In genomic region chr11:34651551-34651950, GRCh38 we compare ENCODE assay signal across 18 cellular contexts. TPM values are rescaled to one million over a fixed set of nuclear protein-coding genes. Genes with fewer than 3 reads are reported as not detected.
DNase-seq lines count a peak whose midpoint lies in the region; ATAC-seq and TF ChIP-seq lines count a peak whose summit lies in the region.
"Had no signal": no experiment of that assay in that cellular context is flagged by ENCODE, and none has a peak within 500 bp of the region (broad histone marks: within the 10 kb centered on the region; RNA-seq: fewer than 3 reads in every experiment).

No MANE protein-coding gene starts in this region.

- H3K36me3 ChIP-seq in IMR-90 (ENCODE audit: control insufficient read depth, insufficient read depth, low read length) (no peaks in the 10 kb centered on the region), mesenchymal stem cell (ENCODE audit: control insufficient read depth in 1 of 2, insufficient read depth in 2 of 2, low read depth in 1 of 2, low read length in 2 of 2) (no peaks in the 10 kb centered on the region), SJCRH30 (no peaks in the 10 kb centered on the region)
- H3K36me3 ChIP-seq: heart left ventricle, thoracic aorta had no signal

- H2BK120ac ChIP-seq in IMR-90 (ENCODE audit: low read depth, low read length), result peak overlapping the region; percentile 38; the same call in 1 of the 2 replicates
- H2BK120ac ChIP-seq in mesenchymal stem cell (ENCODE audit: low read depth, low read length), result no peak overlapping the region

- H3K27me3 Mint-ChIP-seq in activated B cell treated with CpG ODN at 0.5 μM for 24 hours, result no peaks in the 10 kb centered on the region

- H2AK5ac ChIP-seq in IMR-90 (ENCODE audit: low read depth, low read length) (peak overlapping the region; percentile 5), mesenchymal stem cell (ENCODE audit: low read length, severe bottlenecking) (no peak overlapping the region)

- POLR2A ChIA-PET in IMR-90 (lab: Charles Lee; ENCODE audit: unreplicated experiment) (no interaction called here), activated B cell treated with CpG ODN at 0.5 μM for 24 hours (lab: Charles Lee) (interaction anchor here (1.4 to 5.3 kb wide), 5 partner anchors 9 to 65 kb away, joined by 3 to 38 read pairs (median 30); no protein-coding TSS in a partner anchor)

- intact Hi-C loops in IMR-90 (cut with micrococcal nuclease), result no loop called here
- intact Hi-C loops in activated B cell treated with CpG ODN at 0.5 μM for 24 hours (cut with micrococcal nuclease), result loop anchor here (5.0 kb wide), 2 partner anchors 266 to 391 kb away; partner anchors contain the start of genes APIP and PDHX

- H3K27ac Mint-ChIP-seq in activated B cell treated with CpG ODN at 0.5 μM for 24 hours, result peak overlapping the region; percentile 80

- H3K9me1 ChIP-seq in IMR-90 (ENCODE audit: insufficient read depth, low read length), result peaks cover 20% of the 10 kb centered on the region

- no peaks in the 10 kb centered on the region for H4K20me1 ChIP-seq in IMR-90 (ENCODE audit: insufficient read depth, low read length)

- TF ChIP-seq POLR2A in IMR-90 (IDR thresholded peaks at IDR 0.05; ENCODE audit: low read depth, low read length), result no peak

- no peak overlapping the region for H3K27ac ChIP-seq in IMR-90 (ENCODE audit: insufficient read depth, low read length)
- no peak overlapping the region for H3K27ac ChIP-seq in mesenchymal stem cell (ENCODE audit: low read length, poor library complexity, severe bottlenecking)
- no peak overlapping the region for H3K27ac ChIP-seq in SJCRH30
- H3K27ac ChIP-seq: heart left ventricle, SK-N-MC, thoracic aorta had no signal

- H4K5ac ChIP-seq in IMR-90 (ENCODE audit: low read depth, low read length), result no peak overlapping the region

- H3K79me1 ChIP-seq in IMR-90 (ENCODE audit: low read depth in 1 of 2, low read length in 2 of 2), result no peaks in the 10 kb centered on the region
- H3K79me1 ChIP-seq in mesenchymal stem cell (replicated peaks; ENCODE audit: low read length, poor library complexity, severe bottlenecking), result no peaks in the 10 kb centered on the region

- no peaks in the 10 kb centered on the region for H3K27me3 ChIP-seq in IMR-90 (ENCODE audit: control insufficient read depth, insufficient read depth, low read length)
- H3K27me3 ChIP-seq in mesenchymal stem cell (ENCODE audit: control insufficient read depth in 1 of 2, insufficient read depth in 1 of 2, low read length in 2 of 2), result no peaks in the 10 kb centered on the region
- no peaks in the 10 kb centered on the region for H3K27me3 ChIP-seq in SJCRH30
- H3K27me3 ChIP-seq: heart left ventricle had no signal

- dilution Hi-C loops in IMR-90 (cut with HindIII; ENCODE audit: low sequenced_read_pairs, unreplicated experiment), result no loop called here

- peak overlapping the region; percentile 22 for H3K4me3 Mint-ChIP-seq in activated B cell treated with CpG ODN at 0.5 μM for 24 hours

- no peak overlapping the region for H3K4me3 ChIP-seq in IMR-90 (ENCODE audit: insufficient read depth, low read depth, low read length)
- H3K4me3 ChIP-seq in mesenchymal stem cell (ENCODE audit: insufficient read depth in 1 of 2, low read depth in 1 of 2, low read length in 2 of 2), result no peak overlapping the region
- H3K4me3 ChIP-seq in SJCRH30, result no peak overlapping the region
- H3K4me3 ChIP-seq: heart left ventricle, SK-N-MC, thoracic aorta had no signal

- no peak overlapping the region for H2AFZ ChIP-seq in IMR-90 (replicated peaks; ENCODE audit: low read length, poor library complexity)
- H2AFZ ChIP-seq in mesenchymal stem cell (ENCODE audit: low read depth, low read length), result no peak overlapping the region

- H3K4me2 ChIP-seq in IMR-90 (ENCODE audit: low read depth, low read length), result no peak overlapping the region
- no peak overlapping the region for H3K4me2 ChIP-seq in mesenchymal stem cell (ENCODE audit: low read length, poor library complexity, severe bottlenecking)

- H3K23ac ChIP-seq in IMR-90 (ENCODE audit: low read depth, low read length) (no peak overlapping the region), mesenchymal stem cell (ENCODE audit: low read length in 2 of 2) (no peak overlapping the region)

- H3K36me3 Mint-ChIP-seq in activated B cell treated with CpG ODN at 0.5 μM for 24 hours (ENCODE audit: low read depth), result no peaks in the 10 kb centered on the region

- ATAC-seq in IMR-90 (ENCODE audit: low read depth), result no peak
- no peak for ATAC-seq in activated B cell treated with CpG ODN at 0.5 μM for 24 hours (ENCODE audit: low read depth)
- ATAC-seq in GM18909 (IDR thresholded peaks at IDR 0.05; ENCODE audit: poor library complexity, unreplicated experiment), result no peak
- ATAC-seq: heart left ventricle had no signal

- H2BK15ac ChIP-seq in IMR-90 (ENCODE audit: low read depth, low read length) (peak overlapping the region; percentile 64; the same call in 1 of the 3 replicates), mesenchymal stem cell (ENCODE audit: low read depth, poor library complexity, severe bottlenecking) (no peak overlapping the region)

- H2BK20ac ChIP-seq in IMR-90 (ENCODE audit: low read depth, low read length), result peak overlapping the region; percentile 38; the same call in 1 of the 2 replicates

- no peak overlapping the region for H3K56ac ChIP-seq in IMR-90 (ENCODE audit: extremely low read depth, insufficient read depth, low read length)

- WGBS in IMR-90 (ENCODE audit: extremely low coverage in 2 of 2, insufficient read length in 1 of 2), 2 experiments, result no CpG with 5 or more reads among the region's 3 CpGs
- WGBS in mesenchymal stem cell, result 100% methylated on average over 2 of the region's 3 CpGs

- H3K4ac ChIP-seq in IMR-90 (ENCODE audit: low read depth, low read length), result peak overlapping the region; percentile 6; the same call in 1 of the 2 replicates
- no peak overlapping the region for H3K4ac ChIP-seq in mesenchymal stem cell (ENCODE audit: low read depth in 1 of 2, low read length in 2 of 2)

- no peak overlapping the region for H2AK9ac ChIP-seq in IMR-90 (replicated peaks; ENCODE audit: low read depth, low read length, poor library complexity)

- in situ Hi-C loops in IMR-90 (cut with MboI; ENCODE audit: low sequenced_read_pairs), result no loop called here

- no peak for TF ChIP-seq CTCF in IMR-90 (conservative IDR thresholded peaks at IDR 0.05; ENCODE audit: low read depth, low read length)
- no peak for TF ChIP-seq CTCF in activated B cell treated with CpG ODN at 0.5 μM for 24 hours (IDR thresholded peaks at IDR 0.05)

- 0 out of 2 replicates have a peak overlapping the region, but pooled peaks have one; percentile 3 for H3K14ac ChIP-seq in IMR-90 (replicated peaks; ENCODE audit: low read depth, low read length)
- H3K14ac ChIP-seq in mesenchymal stem cell (ENCODE audit: low read length in 2 of 2), result no peak overlapping the region

- peak; percentile 28 for DNase-seq in CD1c-positive myeloid dendritic cell (ENCODE audit: extremely low spot score)
- DNase-seq in IMR-90, result peak; percentile 28
- no peak for DNase-seq in activated B cell treated with CpG ODN at 0.5 μM for 24 hours
- peak; percentile 13 for DNase-seq in mesenchymal stem cell
- DNase-seq in cortex of kidney (lab: John Stamatoyannopoulos, UW), result no peak
- no peak for DNase-seq in NCI-H524 treated with DMSO at 0.1 percent for 48 hours (lab: John Stamatoyannopoulos, UW)
- no peak for DNase-seq in SJCRH30
- DNase-seq: activated naive CD4-positive, alpha-beta T cell; CD8-positive, alpha-beta memory T cell; heart left ventricle; kidney glomerular epithelial cell; NCI-H2171 treated with DMSO at 0.1 percent for 48 hours; NK-92 treated with Interleukin-12 subunit alpha and Interleukin-12 subunit beta, amount 100 ng/mL, for 24 hours had no signal

- no TSS peak for BruUV-seq in IMR-90 (replicated peaks; lab: Mats Ljungman, UMichigan)

- H3K18ac ChIP-seq in IMR-90 (ENCODE audit: low read depth, low read length) (no peak overlapping the region), mesenchymal stem cell (ENCODE audit: low read depth in 1 of 2, low read length in 2 of 2) (no peak overlapping the region)

- H3K4me1 Mint-ChIP-seq in activated B cell treated with CpG ODN at 0.5 μM for 24 hours, result peaks cover 54% of the 10 kb centered on the region

- TF ChIP-seq RAD21 in IMR-90 (IDR thresholded peaks at IDR 0.05; ENCODE audit: low read length), result no peak

- CTCF ChIA-PET in IMR-90 (lab: Yijun Ruan, JAX), result no interaction called here
- CTCF ChIA-PET in activated B cell treated with CpG ODN at 0.5 μM for 24 hours (lab: Charles Lee), result interaction anchor here (1.7 to 4.8 kb wide), 3 partner anchors 38 to 65 kb away, joined by 4 to 79 read pairs (median 23); no protein-coding TSS in a partner anchor

- H2BK12ac ChIP-seq in mesenchymal stem cell (ENCODE audit: low read length in 2 of 2), result no peak overlapping the region

- H3K4me1 ChIP-seq in IMR-90 (ENCODE audit: control insufficient read depth, insufficient read depth, low read length) (peaks cover 15% of the 10 kb centered on the region), mesenchymal stem cell (ENCODE audit: control insufficient read depth, insufficient read depth, low read depth, low read length) (peaks cover 8% of the 10 kb centered on the region), SJCRH30 (no peaks in the 10 kb centered on the region)

- H3K9me3 ChIP-seq in IMR-90 (ENCODE audit: control insufficient read depth, insufficient read depth, low read length) (no peaks in the 10 kb centered on the region), mesenchymal stem cell (ENCODE audit: control insufficient read depth, low read length) (no peaks in the 10 kb centered on the region), SJCRH30 (replicated peaks) (no peaks in the 10 kb centered on the region)
- H3K9me3 ChIP-seq: heart left ventricle, thoracic aorta had no signal

- H4K8ac ChIP-seq in IMR-90 (ENCODE audit: low read depth in 2 of 2, low read length in 2 of 2) (no peak overlapping the region; a peak in 1 of 4 replicates), mesenchymal stem cell (ENCODE audit: low read length) (no peak overlapping the region)

- no peaks in the 10 kb centered on the region for H3K9me3 Mint-ChIP-seq in activated B cell treated with CpG ODN at 0.5 μM for 24 hours
- H3K9me3 Mint-ChIP-seq: CD8-positive, alpha-beta memory T cell; central memory CD8-positive, alpha-beta T cell had no signal

- H3K9ac ChIP-seq in IMR-90 (ENCODE audit: low read depth, low read length) (no peak overlapping the region), mesenchymal stem cell (ENCODE audit: low read length) (no peak overlapping the region)

- H4K91ac ChIP-seq in IMR-90 (ENCODE audit: insufficient read depth, low read depth, low read length) (no peak overlapping the region), mesenchymal stem cell (ENCODE audit: low read length) (no peak overlapping the region)

- no peak overlapping the region for H2BK5ac ChIP-seq in IMR-90 (ENCODE audit: low read depth, low read length, poor library complexity, severe bottlenecking)
- no peak overlapping the region for H2BK5ac ChIP-seq in mesenchymal stem cell (ENCODE audit: low read depth, low read length, poor library complexity, severe bottlenecking)

RNA-seq across cellular contexts. Expression of gene EHF, which starts 30.7 kb away (rescaled TPM):
- total RNA-seq in IMR-90 (2012; rRNA removed), result under 0.01 TPM in 1 of 2 replicates, not detected in the other
- not detected in 2 replicates for polyA plus RNA-seq in IMR-90 (2012; rRNA removed)
- polyA plus RNA-seq in IMR-90 (2012; cell fraction: cytosol; rRNA removed), result not detected in 2 replicates
- not detected in 2 replicates for polyA plus RNA-seq in IMR-90 (2012; cell fraction: nucleus; rRNA removed; ENCODE audit: low replicate concordance)
- total RNA-seq in activated B cell treated with CpG ODN at 0.5 μM for 24 hours, result 1.1 and 1.4 TPM in 2 replicates
- not detected for polyA plus RNA-seq in mesenchymal stem cell (2013, experiment 1 of 2)
- 0.01 TPM for polyA plus RNA-seq in mesenchymal stem cell (2013, experiment 2 of 2)
- total RNA-seq in SJCRH30 (2014; rRNA removed; shearing (Covaris generic)), result not detected in 2 replicates
- total RNA-seq: pulmonary artery endothelial cell had no signal
- polyA plus RNA-seq: CD8-positive, alpha-beta memory T cell had no signal

Comparison
In these comparisons a context has a peak if more than half of its experiments do, and no peak if none do; other contexts are left out.
1. DNase-seq: peak in CD1c-positive myeloid dendritic cell (single experiment), IMR-90 (single experiment) and mesenchymal stem cell (single experiment); none in activated B cell treated with CpG ODN at 0.5 μM for 24 hours (single experiment), cortex of kidney (single experiment), NCI-H524 treated with DMSO at 0.1 percent for 48 hours (single experiment) and SJCRH30 (0 of 2).